ENCODE assay signal across 25 cellular contexts in genomic region chr16:23330583-23331249, GRCh38. TPM values are rescaled to one million over a fixed set of nuclear protein-coding genes. Genes with fewer than 3 reads are reported as not detected.
DNase-seq lines count a peak whose midpoint lies in the region; ATAC-seq and TF ChIP-seq lines count a peak whose summit lies in the region.
"Had no signal": no experiment of that assay in that cellular context is flagged by ENCODE, and none has a peak within 500 bp of the region (broad histone marks: within the 10 kb centered on the region; RNA-seq: fewer than 3 reads in every experiment).

No MANE protein-coding gene starts in this region.

- DNase-seq in A673 (ENCODE audit: low spot score) (no peak), M059J (ENCODE audit: low read depth) (peak; percentile 23), adrenal gland (peak in 5 of 7 donors; percentile 21 to 43 (median 32)), mucosa of descending colon (peak in 1 of 3 donors; percentile 32), HuH-7 (ENCODE audit: low spot score) (no peak), heart right ventricle (no peak), osteocyte (ENCODE audit: extremely low spot score, unreplicated experiment) (no peak), HPDE6-E6E7 (ENCODE audit: extremely low spot score) (no peak)
- DNase-seq: ACHN; C1 segment of cervical spinal cord; CD8-positive, alpha-beta memory T cell; DMS53; EL; HFFc6; Kasumi-1; NCI-H1092 treated with DMSO at 0.1 percent for 48 hours; NCI-H146; NCI-H2029 treated with DMSO at 0.1 percent for 48 hours; NCI-H2171; NCI-H748 treated with DMSO at 0.1 percent for 48 hours; RPMI8226; SIG-M5 had no signal

- intact Hi-C loops in A673 (cut with micrococcal nuclease; ENCODE audit: unreplicated experiment): loop anchor here (5.0 kb wide), 1 partner anchor 148 kb away; the partner anchor contains the start of gene SCNN1G
- intact Hi-C loops in adrenal gland (cut with DNase I): no loop called here
- intact Hi-C loops in mucosa of descending colon (cut with DNase I, micrococcal nuclease): no loop called here
- intact Hi-C loops in heart right ventricle (cut with DNase I): no loop called here

- H3K4me3 Mint-ChIP-seq in osteocyte (ENCODE audit: unreplicated experiment): no peak overlapping the region
- H3K4me3 Mint-ChIP-seq: CD8-positive, alpha-beta memory T cell; HFFc6; IgD-negative memory B cell had no signal

- no peak for TF ChIP-seq POLR2A in adrenal gland (IDR thresholded peaks at IDR 0.05)

- H3K27me3 ChIP-seq in A673 (replicated peaks; ENCODE audit: insufficient read depth, low read depth, low read length, poor library complexity) (no peaks in the 10 kb centered on the region), adrenal gland (peaks cover 2% of the 10 kb centered on the region), heart right ventricle (peaks cover 0 to 11% (median 0%) of the 10 kb centered on the region in 7 donors)

- H3K9me3 ChIP-seq in A673 (ENCODE audit: low read depth, low read length, poor library complexity, severe bottlenecking) (no peaks in the 10 kb centered on the region), adrenal gland (replicated peaks in 1 of 3) (no peaks in the 10 kb centered on the region), mucosa of descending colon (no peaks in the 10 kb centered on the region), heart right ventricle (peaks cover 0 to 2% (median 0%) of the 10 kb centered on the region in 11 donors)

- WGBS in adrenal gland, 4 donors: 57 to 73% (median 68%) methylated on average over 6 to 11 of the region's 11 CpGs
- 72 to 83% methylated on average over 11 of the region's 11 CpGs for WGBS in heart right ventricle, 2 donors

- POLR2A ChIA-PET in A673 (lab: Charles Lee; ENCODE audit: low non-redundant PET): interaction anchor here (0.6 kb wide), 1 partner anchor 75 kb away, joined by 3 read pairs; no protein-coding TSS in a partner anchor

- no peaks in the 10 kb centered on the region for H3K36me3 ChIP-seq in A673 (ENCODE audit: insufficient read depth, low read length, poor library complexity, severe bottlenecking)
- H3K36me3 ChIP-seq in adrenal gland (replicated peaks in 1 of 2): no peaks in the 10 kb centered on the region
- H3K36me3 ChIP-seq in mucosa of descending colon (ENCODE audit: low read depth): no peaks in the 10 kb centered on the region
- no peaks in the 10 kb centered on the region for H3K36me3 ChIP-seq in heart right ventricle

- no peaks in the 10 kb centered on the region for H3K36me3 Mint-ChIP-seq in osteocyte (ENCODE audit: unreplicated experiment)
- H3K36me3 Mint-ChIP-seq: CD8-positive, alpha-beta memory T cell; IgD-negative memory B cell had no signal

- no peaks in the 10 kb centered on the region for H3K4me1 Mint-ChIP-seq in osteocyte (ENCODE audit: unreplicated experiment)

- no peak overlapping the region for H3K27ac Mint-ChIP-seq in osteocyte (ENCODE audit: unreplicated experiment)
- H3K27ac Mint-ChIP-seq: HFFc6, IgD-negative memory B cell had no signal

- peak; percentile 84 for ATAC-seq in mucosa of descending colon
- ATAC-seq in heart right ventricle: no peak

- H3K4me1 ChIP-seq in A673 (ENCODE audit: insufficient read depth, low read length, poor library complexity, severe bottlenecking) (peaks cover 6% of the 10 kb centered on the region), adrenal gland (replicated peaks in 1 of 2) (no peaks in the 10 kb centered on the region), mucosa of descending colon (ENCODE audit: low read depth) (peaks cover 6% of the 10 kb centered on the region), heart right ventricle (no peaks in the 10 kb centered on the region)

- H3K27me3 Mint-ChIP-seq in osteocyte (ENCODE audit: unreplicated experiment): no peaks in the 10 kb centered on the region
- H3K27me3 Mint-ChIP-seq: IgD-negative memory B cell had no signal

- no TSS peak for BruUV-seq in A673 (replicated peaks; lab: Mats Ljungman, UMichigan)

- H3K4me3 ChIP-seq in A673 (ENCODE audit: low read depth, low read length, poor library complexity, severe bottlenecking) (no peak overlapping the region), adrenal gland (no peak overlapping the region), mucosa of descending colon (no peak overlapping the region), heart right ventricle (no peak overlapping the region)

- CTCF ChIA-PET in A673 (lab: Charles Lee): no interaction called here

- peak overlapping the region; percentile 4 for H3K27ac ChIP-seq in A673 (ENCODE audit: low read depth, low read length, poor library complexity, severe bottlenecking)
- no peak overlapping the region for H3K27ac ChIP-seq in adrenal gland
- no peak overlapping the region for H3K27ac ChIP-seq in heart right ventricle

- TF ChIP-seq CTCF in A673 (conservative IDR thresholded peaks at IDR 0.05; ENCODE audit: low read depth, low read length) (no peak), adrenal gland (IDR thresholded peaks at IDR 0.05) (no peak), mucosa of descending colon (IDR thresholded peaks at IDR 0.05) (no peak), heart right ventricle (IDR thresholded peaks at IDR 0.05) (no peak), osteocyte (IDR thresholded peaks at IDR 0.05) (no peak)

- no peaks in the 10 kb centered on the region for H3K9me3 Mint-ChIP-seq in osteocyte (ENCODE audit: unreplicated experiment)
- H3K9me3 Mint-ChIP-seq: CD8-positive, alpha-beta memory T cell; HFFc6 had no signal

RNA-seq across cellular contexts. Expression of gene SCNN1B, which starts 28.6 kb away (rescaled TPM):
- total RNA-seq in A673 (2021) (1.5 and 2.5 TPM in 2 replicates), adrenal gland (1 to 10 TPM in 3 of 8 donors, under 1 TPM in 2, not detected in 3; 0.28 to 1.8 (median 1.0) TPM), mucosa of descending colon (100 to 1,000 TPM; 164 to 452 (median 204) TPM), heart right ventricle (under 1 TPM in 6 of 10 donors, not detected in 4; 0.11 to 0.38 (median 0.22) TPM), osteocyte (not detected in 2 replicates)
- not detected in 2 replicates for total RNA-seq in M059J (2014; rRNA removed; shearing (Covaris generic))
- polyA plus RNA-seq in adrenal gland (1 to 10 TPM in 2 of 3 donors, under 1 TPM in 1; 0.33 to 2.2 (median 1.4) TPM), heart right ventricle (under 1 TPM; 0.15 to 0.25 TPM)
- total RNA-seq: CD8-positive, alpha-beta memory T cell; H4; HFFc6; NCI-H460 had no signal
- polyA plus RNA-seq: CD8-positive, alpha-beta memory T cell had no signal

Comparison
In these comparisons a context has a peak if more than half of its experiments do, and no peak if none do; other contexts are left out.
1. DNase-seq: peak in M059J (single experiment) and adrenal gland (5 of 7); none in A673 (single experiment), HuH-7 (single experiment), heart right ventricle (0 of 2), osteocyte (single experiment) and HPDE6-E6E7 (single experiment).
2. RNA of gene SCNN1B, which starts 28.6 kb away (total RNA-seq): 164 to 452 TPM in mucosa of descending colon; 1.5 to 2.5 TPM in A673, 0.28 to 1.8 TPM in adrenal gland, 0.11 to 0.38 TPM in heart right ventricle, not detected in M059J and not detected in osteocyte; every median in the first group is over 10 times any median in the second.